ENCODE assay signal across 8 cellular contexts in the genomic region with DNA sequence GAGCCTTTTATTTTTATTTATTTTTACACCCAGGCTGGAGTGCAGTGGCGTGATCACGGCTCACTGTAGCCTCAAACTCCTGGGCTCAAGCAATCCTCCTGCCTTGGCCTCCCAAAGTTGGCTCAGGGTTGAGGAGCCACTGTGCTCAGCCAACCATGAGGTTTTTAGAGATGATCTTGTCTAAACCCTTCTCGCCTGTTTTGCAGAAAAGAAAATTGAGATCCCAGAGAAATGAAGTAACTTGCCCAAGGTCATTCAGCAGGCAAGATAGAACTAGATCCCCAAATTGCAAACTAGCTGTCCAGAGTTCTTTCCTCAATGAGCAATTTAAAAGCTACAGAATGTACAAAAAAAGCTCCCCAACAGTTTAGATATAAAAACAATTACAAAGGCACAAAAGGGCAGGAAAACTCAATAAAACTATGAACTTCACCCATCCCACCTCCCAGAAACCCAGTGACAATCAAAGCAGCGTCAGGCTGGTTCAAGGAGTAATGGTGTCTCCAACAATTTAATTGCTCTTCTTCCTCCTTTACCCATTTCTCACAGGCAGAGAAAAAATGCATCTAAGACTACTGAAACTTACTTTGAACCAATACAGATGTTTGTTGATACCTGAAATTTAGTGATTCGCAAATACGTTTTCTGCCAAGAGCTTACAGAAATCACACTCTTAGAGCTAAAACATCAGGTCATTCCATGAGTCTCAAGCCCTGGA. TPM values are rescaled to one million over a fixed set of nuclear protein-coding genes. Genes with fewer than 3 reads are reported as not detected.
DNase-seq lines count a peak whose midpoint lies in the region; ATAC-seq, FAIRE-seq and TF ChIP-seq lines count a peak whose summit lies in the region.

No MANE protein-coding gene starts in this region.

- CTCF ChIA-PET in MCF 10A (lab: Yijun Ruan, JAX): interaction anchor here (0.6 to 16.8 kb wide), 21 partner anchors 14 to 905 kb away, joined by 3 to 498 read pairs (median 5); partner anchors contain the start of gene CEP55
- CTCF ChIA-PET in HepG2 (lab: Yijun Ruan, JAX; ENCODE audit: low intra/inter-chr PET ratio, low total read pairs): interaction anchor here (1.2 to 4.5 kb wide), 2 partner anchors 30 to 104 kb away, joined by 5 to 86 read pairs; no protein-coding TSS in a partner anchor

- H3K36me3 Mint-ChIP-seq in T-helper 2 cell treated with Interferon-gamma antibody and Interleukin-4, amounts not matched to agents 5 μg/mL and 100 μg/mL, for 36 hours (ENCODE audit: low read depth): no peaks in the 10 kb centered on the region
- peaks cover 22% of the 10 kb centered on the region for H3K36me3 Mint-ChIP-seq in MCF 10A (ENCODE audit: insufficient read depth, unreplicated experiment)

- in situ Hi-C loops in HepG2 (cut with HindIII; ENCODE audit: extremely low pct_ligation_motif_present, low pct_unique_long_range_greater_than_20kb): loop anchor here (5.0 kb wide), 1 partner anchor 104 kb away; no protein-coding TSS in a partner anchor

- BruUV-seq in MCF 10A (replicated peaks; lab: Mats Ljungman, UMichigan) (TSS peak; percentile 63), HepG2 (replicated peaks; lab: Mats Ljungman, UMichigan) (no TSS peak)

- no peaks in the 10 kb centered on the region for H4K20me1 ChIP-seq in HepG2 (ENCODE audit: insufficient read depth, low read length)

- no peak for DNase-seq in T-helper 2 cell treated with Interferon-gamma antibody and Interleukin-4, amounts not matched to agents 5 μg/mL and 100 μg/mL, for 36 hours (ENCODE audit: low spot score)
- DNase-seq in T-helper 2 cell (no peak), MCF 10A (ENCODE audit: unreplicated experiment) (no peak), HepG2 (ENCODE audit: low spot score) (no peak), testis (no peak), NOMO-1 treated with dmso at 0.1 percent for 144 hours (lab: John Stamatoyannopoulos, UW; ENCODE audit: unreplicated experiment) (no peak), frontal cortex (ENCODE audit: low spot score in 2 of 2) (no peak), HCEC 1CT (no peak)

- peaks cover 19% of the 10 kb centered on the region for H3K4me1 Mint-ChIP-seq in T-helper 2 cell treated with Interferon-gamma antibody and Interleukin-4, amounts not matched to agents 5 μg/mL and 100 μg/mL, for 36 hours (ENCODE audit: low read depth)
- H3K4me1 Mint-ChIP-seq in MCF 10A (ENCODE audit: insufficient read depth, unreplicated experiment): peaks cover 28% of the 10 kb centered on the region

- H3K4me3 ChIP-seq in HepG2 (replicated peaks in 1 of 3; ENCODE audit: insufficient read depth in 1 of 3, low read depth in 2 of 3, low read length in 3 of 3) (no peak overlapping the region), testis (peak overlapping the region; percentile 25 to 67)

- TF ChIP-seq RAD21 in HepG2 (CRISPR knock-in tag; IDR thresholded peaks at IDR 0.05): no peak

- TF ChIP-seq EP300 in HepG2 (IDR thresholded peaks at IDR 0.05; ENCODE audit: low read depth in 2 of 2, low read length in 2 of 2): no peak
- TF ChIP-seq EP300 in HepG2 (CRISPR knock-in tag; IDR thresholded peaks at IDR 0.05; ENCODE audit: borderline replicate concordance): no peak

- H3K9me3 ChIP-seq in HepG2 (ENCODE audit: low read length) (no peaks in the 10 kb centered on the region), testis (no peaks in the 10 kb centered on the region)

- TF ChIP-seq POLR2A in HepG2 (IDR thresholded peaks at IDR 0.05; ENCODE audit: insufficient read depth in 1 of 2, low read depth in 2 of 2, low read length in 2 of 2): no peak
- no peak for TF ChIP-seq POLR2A in testis (IDR thresholded peaks at IDR 0.05)

- FAIRE-seq in HepG2 (lab: Jason Lieb, UNC): no peak
- FAIRE-seq in frontal cortex (lab: Jason Lieb, UNC): no peak

- no peaks in the 10 kb centered on the region for H3K36me3 ChIP-seq in HepG2 (replicated peaks in 1 of 2; ENCODE audit: control insufficient read depth in 1 of 2, insufficient read depth in 2 of 2, low read length in 2 of 2)
- no peaks in the 10 kb centered on the region for H3K36me3 ChIP-seq in testis (ENCODE audit: low read depth, missing control alignments)

- peak overlapping the region; percentile 94 for H3K4me3 Mint-ChIP-seq in T-helper 2 cell treated with Interferon-gamma antibody and Interleukin-4, amounts not matched to agents 5 μg/mL and 100 μg/mL, for 36 hours
- peak overlapping the region; percentile 95 for H3K4me3 Mint-ChIP-seq in MCF 10A (ENCODE audit: unreplicated experiment)

- H3K27me3 Mint-ChIP-seq in T-helper 2 cell treated with Interferon-gamma antibody and Interleukin-4, amounts not matched to agents 5 μg/mL and 100 μg/mL, for 36 hours (ENCODE audit: low read depth): no peaks in the 10 kb centered on the region
- no peaks in the 10 kb centered on the region for H3K27me3 Mint-ChIP-seq in MCF 10A (ENCODE audit: insufficient read depth, unreplicated experiment)

- WGBS in HepG2 (ENCODE audit: low lambda C conversion rate): 55% methylated on average over 6 of the region's 6 CpGs
- 44 to 46% methylated on average over 6 of the region's 6 CpGs for WGBS in testis, 2 donors

- no peak for ATAC-seq in HepG2

- H3K27me3 ChIP-seq in HepG2 (ENCODE audit: control insufficient read depth in 1 of 2, insufficient read depth in 2 of 2, low read length in 2 of 2): peaks cover 0 to 19% of the 10 kb centered on the region in 2 experiments; a peak in 3 of 5 replicates
- no peaks in the 10 kb centered on the region for H3K27me3 ChIP-seq in testis

- H3K9ac ChIP-seq in HepG2 (ENCODE audit: insufficient read depth, low read depth, low read length): no peak overlapping the region

- POLR2A ChIA-PET in MCF 10A (lab: Yijun Ruan, JAX): interaction anchor here (0.7 to 31.9 kb wide), 22 partner anchors 9 to 478 kb away, joined by 3 to 2342 read pairs (median 4); partner anchors contain the start of gene CEP55
- POLR2A ChIA-PET in HepG2 (lab: Yijun Ruan, JAX): no interaction called here

- no peak for TF ChIP-seq CTCF in MCF 10A (IDR thresholded peaks at IDR 0.05; ENCODE audit: unreplicated experiment)
- TF ChIP-seq CTCF in HepG2 (CRISPR knock-in tag; IDR thresholded peaks at IDR 0.05): no peak
- TF ChIP-seq CTCF in testis (IDR thresholded peaks at IDR 0.05): no peak

- H3K9me3 Mint-ChIP-seq in T-helper 2 cell treated with Interferon-gamma antibody and Interleukin-4, amounts not matched to agents 5 μg/mL and 100 μg/mL, for 36 hours: no peaks in the 10 kb centered on the region
- H3K9me3 Mint-ChIP-seq in MCF 10A (ENCODE audit: unreplicated experiment): no peaks in the 10 kb centered on the region

- intact Hi-C loops in MCF 10A (cut with micrococcal nuclease) (loop anchor here (1.0 kb wide), 1 partner anchor 15 kb away; no protein-coding TSS in a partner anchor), HepG2 (cut with micrococcal nuclease; ENCODE audit: unreplicated experiment) (loop anchor here (10.0 kb wide), 1 partner anchor 57 kb away; no protein-coding TSS in a partner anchor), testis (cut with DNase I; ENCODE audit: low total_unique reads) (loop anchor here (5.0 kb wide), 1 partner anchor 104 kb away; no protein-coding TSS in a partner anchor)

- no peak overlapping the region for H3K27ac ChIP-seq in HepG2 (ENCODE audit: extremely low read length, insufficient read depth, low read length)
- peak overlapping the region; percentile 85 to 88 for H3K27ac ChIP-seq in testis

- peak overlapping the region; percentile 87 for H3K27ac Mint-ChIP-seq in T-helper 2 cell treated with Interferon-gamma antibody and Interleukin-4, amounts not matched to agents 5 μg/mL and 100 μg/mL, for 36 hours
- H3K27ac Mint-ChIP-seq in MCF 10A (ENCODE audit: low read depth, unreplicated experiment): peak overlapping the region; percentile 89

- H3K79me2 ChIP-seq in HepG2 (ENCODE audit: insufficient read depth, low read length): no peaks in the 10 kb centered on the region

- H3K4me2 ChIP-seq in HepG2 (ENCODE audit: low read depth, low read length): peak overlapping the region; percentile 80; the same call in 1 of the 2 replicates

- H2AFZ ChIP-seq in HepG2 (ENCODE audit: low read length): no peak overlapping the region

- H3K4me1 ChIP-seq in HepG2 (ENCODE audit: insufficient read depth, low read length): peaks cover 8% of the 10 kb centered on the region; the same call in 1 of the 2 replicates
- peaks cover 3% of the 10 kb centered on the region for H3K4me1 ChIP-seq in testis

RNA-seq across cellular contexts. Expression of gene MYOF, which starts 0.8 kb away (rescaled TPM):
- total RNA-seq in MCF 10A (2022): 167 and 181 TPM in 2 replicates
- total RNA-seq in HepG2 (2016; rRNA removed; fragmentation: Illumina TruSeq; extraction: Trizol): 0.42 and 0.66 TPM in 2 replicates
- total RNA-seq in HepG2 (2016; cell fraction: cytosol; rRNA removed; fragmentation: Illumina TruSeq; extraction: Trizol; ENCODE audit: low read depth): not detected in 2 replicates
- 0.56 and 0.71 TPM in 2 replicates for total RNA-seq in HepG2 (2016; cell fraction: insoluble cytoplasmic fraction; rRNA removed; fragmentation: Illumina TruSeq; extraction: Trizol)
- 0.06 and 0.14 TPM in 2 replicates for total RNA-seq in HepG2 (2016; cell fraction: membrane; rRNA removed; fragmentation: Illumina TruSeq; extraction: Trizol)
- total RNA-seq in HepG2 (2016; cell fraction: nucleus; rRNA removed; fragmentation: Illumina TruSeq; extraction: Trizol): 0.60 and 0.68 TPM in 2 replicates
- 0.17 and 0.18 TPM in 2 replicates for polyA plus RNA-seq in HepG2 (2011; rRNA removed)
- 0.13 and 0.23 TPM in 2 replicates for polyA plus RNA-seq in HepG2 (2011; cell fraction: cytosol; rRNA removed)
- polyA plus RNA-seq in HepG2 (2011; cell fraction: nucleus; rRNA removed): 0.29 and 0.52 TPM in 2 replicates
- polyA plus RNA-seq in HepG2 (2012): 0.08 and 0.13 TPM in 2 replicates
- 0.03 and 0.08 TPM in 2 replicates for polyA plus RNA-seq in HepG2 (2016; cell fraction: cytosol; fragmentation: Illumina TruSeq; extraction: Trizol; ENCODE audit: low read depth)
- 0.35 and 0.50 TPM in 2 replicates for polyA plus RNA-seq in HepG2 (2016; cell fraction: insoluble cytoplasmic fraction; fragmentation: Illumina TruSeq; extraction: Trizol; ENCODE audit: low read depth)
- 0.03 and 0.05 TPM in 2 replicates for polyA plus RNA-seq in HepG2 (2016; cell fraction: membrane; fragmentation: Illumina TruSeq; extraction: Trizol; ENCODE audit: low read depth)
- polyA plus RNA-seq in HepG2 (2016; cell fraction: nucleus; fragmentation: Illumina TruSeq; extraction: Trizol; ENCODE audit: insufficient read depth, low read depth): 0.85 and 0.89 TPM in 2 replicates
- polyA minus RNA-seq in HepG2 (2011; rRNA and poly(A)+ RNA removed; ENCODE audit: low replicate concordance): 0.12 and 47.0 TPM in 2 replicates
- polyA minus RNA-seq in HepG2 (2011; cell fraction: cytosol; rRNA and poly(A)+ RNA removed): 0.62 and 0.79 TPM in 2 replicates
- 0.37 and 0.77 TPM in 2 replicates for polyA minus RNA-seq in HepG2 (2011; cell fraction: nucleus; rRNA and poly(A)+ RNA removed)
- total RNA-seq in testis: 10 to 100 TPM in 1 of 2 donors, 1 to 10 TPM in 1; 9.4 to 12.3 TPM
- 21.4 TPM for polyA plus RNA-seq in testis (ENCODE audit: insufficient read depth, low read depth, low replicate concordance)
- total RNA-seq in frontal cortex: 2.9 TPM

RNA-seq across cellular contexts. Expression of gene CEP55, which starts 15.0 kb away (rescaled TPM):
- total RNA-seq in MCF 10A (2022): 25.2 and 39.4 TPM in 2 replicates
- total RNA-seq in HepG2 (2016; rRNA removed; fragmentation: Illumina TruSeq; extraction: Trizol): 17.1 and 27.3 TPM in 2 replicates
- 3.8 and 5.0 TPM in 2 replicates for total RNA-seq in HepG2 (2016; cell fraction: cytosol; rRNA removed; fragmentation: Illumina TruSeq; extraction: Trizol; ENCODE audit: low read depth)
- 18.0 and 28.7 TPM in 2 replicates for total RNA-seq in HepG2 (2016; cell fraction: insoluble cytoplasmic fraction; rRNA removed; fragmentation: Illumina TruSeq; extraction: Trizol)
- 10.4 and 11.4 TPM in 2 replicates for total RNA-seq in HepG2 (2016; cell fraction: membrane; rRNA removed; fragmentation: Illumina TruSeq; extraction: Trizol)
- 10.3 and 12.4 TPM in 2 replicates for total RNA-seq in HepG2 (2016; cell fraction: nucleus; rRNA removed; fragmentation: Illumina TruSeq; extraction: Trizol)
- 3.4 and 6.5 TPM in 2 replicates for polyA plus RNA-seq in HepG2 (2011; rRNA removed)
- polyA plus RNA-seq in HepG2 (2011; cell fraction: cytosol; rRNA removed): 2.6 and 2.7 TPM in 2 replicates
- 1.4 and 1.8 TPM in 2 replicates for polyA plus RNA-seq in HepG2 (2011; cell fraction: nucleus; rRNA removed)
- polyA plus RNA-seq in HepG2 (2012): 3.0 and 6.8 TPM in 2 replicates
- polyA plus RNA-seq in HepG2 (2016; cell fraction: cytosol; fragmentation: Illumina TruSeq; extraction: Trizol; ENCODE audit: low read depth): 3.0 and 3.1 TPM in 2 replicates
- 27.1 and 27.6 TPM in 2 replicates for polyA plus RNA-seq in HepG2 (2016; cell fraction: insoluble cytoplasmic fraction; fragmentation: Illumina TruSeq; extraction: Trizol; ENCODE audit: low read depth)
- 6.9 and 8.0 TPM in 2 replicates for polyA plus RNA-seq in HepG2 (2016; cell fraction: membrane; fragmentation: Illumina TruSeq; extraction: Trizol; ENCODE audit: low read depth)
- polyA plus RNA-seq in HepG2 (2016; cell fraction: nucleus; fragmentation: Illumina TruSeq; extraction: Trizol; ENCODE audit: insufficient read depth, low read depth): 15.8 and 16.1 TPM in 2 replicates
- polyA minus RNA-seq in HepG2 (2011; rRNA and poly(A)+ RNA removed; ENCODE audit: low replicate concordance): 2.4 and 15.2 TPM in 2 replicates
- polyA minus RNA-seq in HepG2 (2011; cell fraction: cytosol; rRNA and poly(A)+ RNA removed): 4.1 and 4.6 TPM in 2 replicates
- 3.7 and 4.6 TPM in 2 replicates for polyA minus RNA-seq in HepG2 (2011; cell fraction: nucleus; rRNA and poly(A)+ RNA removed)
- 10 to 100 TPM; 14.1 to 15.5 TPM for total RNA-seq in testis
- 28.1 TPM for polyA plus RNA-seq in testis (ENCODE audit: insufficient read depth, low read depth, low replicate concordance)
- total RNA-seq in frontal cortex: 2.4 TPM

Comparison
In these comparisons a context has a peak if more than half of its experiments do, and no peak if none do; other contexts are left out.
1. H3K4me3 ChIP-seq: peak in testis (2 of 2); none in HepG2 (0 of 3).
2. RNA of gene MYOF, which starts 0.8 kb away (total RNA-seq): 167 to 181 TPM in MCF 10A; 9.4 to 12.3 TPM in testis, 2.9 TPM in frontal cortex (single experiment) and 0.06 to 0.71 TPM in HepG2; every median in the first group is over 10 times any median in the second.